7 cellular contexts compared by ENCODE assay signal in the genomic region with DNA sequence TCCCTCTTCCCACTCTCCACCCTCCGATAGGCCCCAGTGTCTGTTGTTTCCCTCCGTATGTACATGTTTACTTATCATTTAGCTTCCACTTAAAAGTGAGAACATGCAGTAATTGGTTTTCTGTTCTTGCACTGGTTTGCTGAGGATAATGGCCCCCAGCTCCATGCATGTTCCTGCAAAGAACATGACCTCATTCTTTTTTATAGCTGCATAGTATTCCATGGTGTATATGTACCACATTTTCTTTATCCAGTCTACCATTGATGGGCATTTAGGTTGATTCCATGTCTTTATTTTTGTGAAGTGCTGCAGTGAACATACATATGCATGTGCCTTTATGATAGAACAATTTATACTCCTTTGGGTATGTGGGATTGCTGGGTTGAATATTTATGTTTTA. TPM values are rescaled to one million over a fixed set of nuclear protein-coding genes. Genes with fewer than 3 reads are reported as not detected.
A peak's percentile ranks its signal among the peaks of the same experiment; 100 is the strongest.
DNase-seq lines count a peak whose midpoint lies in the region; ATAC-seq, FAIRE-seq and TF ChIP-seq lines count a peak whose summit lies in the region.
"Not testable (repeated sequence)": the region's sequence is repeated elsewhere in the genome, so short reads cannot be mapped to it uniquely, and the experiment has no call there.

No MANE protein-coding gene starts in this region.

- not testable (repeated sequence) for H3K27me3 Mint-ChIP-seq in CD4-positive, alpha-beta T cell; activated CD8-positive, alpha-beta memory T cell treated with anti-CD3 and anti-CD28 coated beads, Interleukin-2, amount 10 ng/mL, durations not matched to agents 7 days and 5 days; activated naive CD4-positive, alpha-beta T cell treated with anti-CD3 and anti-CD28 coated beads for 36 hours (ENCODE audit: low read depth); memory B cell; stimulated activated naive CD8-positive, alpha-beta T cell treated with anti-CD3 and anti-CD28 coated beads, Interleukin-15, Interleukin-2, amounts not matched to agents 100 ng/mL and 50 ng/mL, for 24 hours

- not testable (repeated sequence) for H3K27ac ChIP-seq in CD4-positive, alpha-beta T cell (ENCODE audit: low read depth, low read length); K562 (ENCODE audit: extremely low read depth, low read depth, low read length)

- DNase-seq in CD4-positive, alpha-beta T cell; activated CD8-positive, alpha-beta memory T cell treated with anti-CD3 and anti-CD28 coated beads, Interleukin-2, amount 10 ng/mL, durations not matched to agents 7 days and 5 days; activated naive CD4-positive, alpha-beta T cell treated with anti-CD3 and anti-CD28 coated beads for 36 hours; K562 (ENCODE audit: extremely low read depth in 1 of 4, low spot score in 3 of 4); memory B cell (ENCODE audit: low spot score in 2 of 2): not testable (repeated sequence)

- H3K9ac ChIP-seq in K562 (ENCODE audit: insufficient read depth in 1 of 2, low read depth in 2 of 2, low read length in 2 of 2) = not testable (repeated sequence)

- not testable (repeated sequence) for TF ChIP-seq RAD21 in K562 (CRISPR knock-in tag; conservative IDR thresholded peaks at IDR 0.05 in 1 of 2, IDR thresholded peaks at IDR 0.05 in 1 of 2)

- not testable (repeated sequence) for H3K4me3 Mint-ChIP-seq in CD4-positive, alpha-beta T cell; activated CD8-positive, alpha-beta memory T cell treated with anti-CD3 and anti-CD28 coated beads, Interleukin-2, amount 10 ng/mL, durations not matched to agents 7 days and 5 days; activated naive CD4-positive, alpha-beta T cell treated with anti-CD3 and anti-CD28 coated beads for 36 hours; memory B cell; stimulated activated naive CD8-positive, alpha-beta T cell treated with anti-CD3 and anti-CD28 coated beads, Interleukin-15, Interleukin-2, amounts not matched to agents 100 ng/mL and 50 ng/mL, for 24 hours

- not testable (repeated sequence) for H2AFZ ChIP-seq in K562 (ENCODE audit: low read depth, low read length)

- not testable (repeated sequence) for H3K27me3 ChIP-seq in CD4-positive, alpha-beta T cell (ENCODE audit: control insufficient read depth, insufficient read depth, low read length); K562 (ENCODE audit: control insufficient read depth in 2 of 2, insufficient read depth in 2 of 2, low read length in 2 of 2)

- TF ChIP-seq CTCF in CD4-positive, alpha-beta T cell (IDR thresholded peaks at IDR 0.05); K562 (IDR thresholded peaks at IDR 0.05 in 2 of 3, conservative IDR thresholded peaks at IDR 0.05 in 1 of 3; ENCODE audit: insufficient read depth in 2 of 3, low read depth in 1 of 3, low read length in 3 of 3): not testable (repeated sequence)

- not testable (repeated sequence) for H3K4me1 ChIP-seq in K562 (replicated peaks in 1 of 2; ENCODE audit: control insufficient read depth in 2 of 2, insufficient read depth in 2 of 2, low read length in 2 of 2)

- not testable (repeated sequence) for H3K9me1 ChIP-seq in K562 (ENCODE audit: control insufficient read depth, insufficient read depth, low read length)

- not testable (repeated sequence) for H3K9me3 ChIP-seq in CD4-positive, alpha-beta T cell (ENCODE audit: control insufficient read depth, low read length); K562 (replicated peaks; ENCODE audit: control insufficient read depth, insufficient read depth, low read depth, low read length)

- not testable (repeated sequence) for H3K4me3 ChIP-seq in K562

- not testable (repeated sequence) for TF ChIP-seq POLR2A in K562 (conservative IDR thresholded peaks at IDR 0.05)

- CTCF ChIA-PET in CD4-positive, alpha-beta T cell (lab: Charles Lee); K562 (lab: Yijun Ruan, JAX; ENCODE audit: low intra/inter-chr PET ratio): not testable (repeated sequence)
- CTCF ChIA-PET in activated CD8-positive, alpha-beta memory T cell treated with anti-CD3 and anti-CD28 coated beads, Interleukin-2, amount 10 ng/mL, durations not matched to agents 7 days and 5 days (lab: Charles Lee) = interaction anchor here (0.9 to 3.1 kb wide), 3 partner anchors 11 to 33 kb away, joined by 3 to 9 read pairs (median 5); no protein-coding TSS in a partner anchor
- CTCF ChIA-PET in activated naive CD4-positive, alpha-beta T cell treated with anti-CD3 and anti-CD28 coated beads for 36 hours (lab: Charles Lee) = interaction anchor here (0.7 kb wide), 1 partner anchor 35 kb away, joined by 3 read pairs; no protein-coding TSS in a partner anchor

- not testable (repeated sequence) for H3K79me2 ChIP-seq in K562 (ENCODE audit: control insufficient read depth, insufficient read depth, low read length)

- H3K4me1 Mint-ChIP-seq in CD4-positive, alpha-beta T cell (ENCODE audit: low read depth) = peaks cover 19% of the 10 kb centered on the region
- not testable (repeated sequence) for H3K4me1 Mint-ChIP-seq in activated CD8-positive, alpha-beta memory T cell treated with anti-CD3 and anti-CD28 coated beads, Interleukin-2, amount 10 ng/mL, durations not matched to agents 7 days and 5 days; memory B cell
- H3K4me1 Mint-ChIP-seq in activated naive CD4-positive, alpha-beta T cell treated with anti-CD3 and anti-CD28 coated beads for 36 hours (ENCODE audit: low read depth) = peaks cover 10% of the 10 kb centered on the region
- peaks cover 11% of the 10 kb centered on the region for H3K4me1 Mint-ChIP-seq in stimulated activated naive CD8-positive, alpha-beta T cell treated with anti-CD3 and anti-CD28 coated beads, Interleukin-15, Interleukin-2, amounts not matched to agents 100 ng/mL and 50 ng/mL, for 24 hours (ENCODE audit: low read depth)

- POLR2A ChIA-PET in CD4-positive, alpha-beta T cell (lab: Charles Lee) = interaction anchor here (0.8 kb wide), 1 partner anchor 189 kb away, joined by 3 read pairs; no protein-coding TSS in a partner anchor
- POLR2A ChIA-PET in K562 (lab: Yijun Ruan, JAX) = not testable (repeated sequence)

- not testable (repeated sequence) for BruUV-seq in K562 (replicated peaks; lab: Mats Ljungman, UMichigan)

- H3K27ac Mint-ChIP-seq in CD4-positive, alpha-beta T cell = peak overlapping the region; percentile 38
- peak overlapping the region; percentile 47 for H3K27ac Mint-ChIP-seq in activated CD8-positive, alpha-beta memory T cell treated with anti-CD3 and anti-CD28 coated beads, Interleukin-2, amount 10 ng/mL, durations not matched to agents 7 days and 5 days
- peak overlapping the region; percentile 25 for H3K27ac Mint-ChIP-seq in activated naive CD4-positive, alpha-beta T cell treated with anti-CD3 and anti-CD28 coated beads for 36 hours
- peak overlapping the region; percentile 45 for H3K27ac Mint-ChIP-seq in memory B cell
- peak overlapping the region; percentile 74 for H3K27ac Mint-ChIP-seq in stimulated activated naive CD8-positive, alpha-beta T cell treated with anti-CD3 and anti-CD28 coated beads, Interleukin-15, Interleukin-2, amounts not matched to agents 100 ng/mL and 50 ng/mL, for 24 hours

- H4K20me1 ChIP-seq in K562 (replicated peaks; ENCODE audit: control insufficient read depth, insufficient read depth, low read length) = not testable (repeated sequence)

- peaks cover 33% of the 10 kb centered on the region for H3K36me3 Mint-ChIP-seq in CD4-positive, alpha-beta T cell (ENCODE audit: low read depth)
- H3K36me3 Mint-ChIP-seq in activated CD8-positive, alpha-beta memory T cell treated with anti-CD3 and anti-CD28 coated beads, Interleukin-2, amount 10 ng/mL, durations not matched to agents 7 days and 5 days = peaks cover 48% of the 10 kb centered on the region
- H3K36me3 Mint-ChIP-seq in activated naive CD4-positive, alpha-beta T cell treated with anti-CD3 and anti-CD28 coated beads for 36 hours (ENCODE audit: low read depth) = peaks cover 43% of the 10 kb centered on the region
- peaks cover 27% of the 10 kb centered on the region for H3K36me3 Mint-ChIP-seq in memory B cell
- H3K36me3 Mint-ChIP-seq in stimulated activated naive CD8-positive, alpha-beta T cell treated with anti-CD3 and anti-CD28 coated beads, Interleukin-15, Interleukin-2, amounts not matched to agents 100 ng/mL and 50 ng/mL, for 24 hours (ENCODE audit: low read depth) = peaks cover 41% of the 10 kb centered on the region

- H3K36me3 ChIP-seq in K562 (ENCODE audit: control insufficient read depth, insufficient read depth, low read length) = peaks cover 90% of the 10 kb centered on the region

- in situ Hi-C loops in K562 (cut with MboI) = not testable (repeated sequence)

- H3K9me3 Mint-ChIP-seq in CD4-positive, alpha-beta T cell; activated CD8-positive, alpha-beta memory T cell treated with anti-CD3 and anti-CD28 coated beads, Interleukin-2, amount 10 ng/mL, durations not matched to agents 7 days and 5 days (ENCODE audit: low read depth); activated naive CD4-positive, alpha-beta T cell treated with anti-CD3 and anti-CD28 coated beads for 36 hours; memory B cell; stimulated activated naive CD8-positive, alpha-beta T cell treated with anti-CD3 and anti-CD28 coated beads, Interleukin-15, Interleukin-2, amounts not matched to agents 100 ng/mL and 50 ng/mL, for 24 hours: not testable (repeated sequence)

- intact Hi-C loops in CD4-positive, alpha-beta T cell (cut with DNase I, micrococcal nuclease) = loop anchor here in 1 of 2 experiments (10.0 kb wide), 1 partner anchor 51 kb away; a partner anchor contains a TSS
- intact Hi-C loops in activated naive CD4-positive, alpha-beta T cell treated with anti-CD3 and anti-CD28 coated beads for 36 hours (cut with micrococcal nuclease) = loop anchor here (2.0 kb wide), 2 partner anchors 13 to 15 kb away; no protein-coding TSS in a partner anchor
- intact Hi-C loops in K562 (cut with micrococcal nuclease) = not testable (repeated sequence)

- not testable (repeated sequence) for TF ChIP-seq EP300 in K562 (IDR thresholded peaks at IDR 0.05; ENCODE audit: low read length)

- not testable (repeated sequence) for FAIRE-seq in K562 (lab: Jason Lieb, UNC)

- not testable (repeated sequence) for H3K4me2 ChIP-seq in K562 (ENCODE audit: insufficient read depth, low read length)

- 100% methylated on average over 2 of the region's 2 CpGs for WGBS in K562 (ENCODE audit: insufficient coverage, low coverage, missing lambda C conversion rate)

- ATAC-seq in CD4-positive, alpha-beta T cell (ENCODE audit: poor library complexity); SK-N-SH treated with all-trans-retinoic acid at 6 μM for 48 hours; activated CD8-positive, alpha-beta memory T cell treated with anti-CD3 and anti-CD28 coated beads, Interleukin-2, amount 10 ng/mL, durations not matched to agents 7 days and 5 days; K562; memory B cell (ENCODE audit: low read depth): not testable (repeated sequence)

RNA-seq across cellular contexts. Expression of a gene that starts 55.9 kb away (rescaled TPM):
- total RNA-seq in CD4-positive, alpha-beta T cell = 100 to 1,000 TPM; 118 to 123 TPM
- 100 to 1,000 TPM; 511 to 626 TPM for total RNA-seq in activated CD8-positive, alpha-beta memory T cell treated with anti-CD3 and anti-CD28 coated beads, Interleukin-2, amount 10 ng/mL, durations not matched to agents 7 days and 5 days
- total RNA-seq in activated naive CD4-positive, alpha-beta T cell treated with anti-CD3 and anti-CD28 coated beads for 36 hours = 100 to 1,000 TPM; 516 to 536 TPM
- total RNA-seq in K562 (2011; cell fraction: chromatin; rRNA removed; ENCODE audit: low replicate concordance) = 59.8 and 145 TPM in 2 replicates
- total RNA-seq in K562 (2011; cell fraction: nucleolus; rRNA removed) = 44.6 and 49.2 TPM in 2 replicates
- total RNA-seq in K562 (2011; cell fraction: nucleoplasm; rRNA removed) = 65.8 and 108 TPM in 2 replicates
- total RNA-seq in K562 (2014; rRNA removed) = 142 and 192 TPM in 2 replicates
- total RNA-seq in K562 (2014; rRNA removed; fragmentation: Illumina TruSeq; extraction: Trizol) = 273 and 317 TPM in 2 replicates
- 263 and 277 TPM in 2 replicates for total RNA-seq in K562 (2015; rRNA removed; fragmentation: Illumina TruSeq; extraction: Trizol)
- 307 and 310 TPM in 2 replicates for total RNA-seq in K562 (2021)
- 246 and 354 TPM in 2 replicates for polyA plus RNA-seq in K562 (2011; rRNA removed)
- polyA plus RNA-seq in K562 (2011; cell fraction: cytosol; rRNA removed) = 68.8 and 143 TPM in 2 replicates
- 48.3 and 83.7 TPM in 2 replicates for polyA plus RNA-seq in K562 (2011; cell fraction: nucleus; rRNA removed)
- 219 and 220 TPM in 2 replicates for polyA plus RNA-seq in K562 (2012)
- polyA plus RNA-seq in K562 (2014; fragmentation: Illumina TruSeq; extraction: Trizol) = 236 and 249 TPM in 2 replicates
- polyA plus RNA-seq in K562 (2014; fragmentation: Nextera tagmentation; extraction: Ambion mirVana) = 10 to 100 TPM; 49.0 to 65.1 TPM
- 205 and 213 TPM in 2 replicates for polyA plus RNA-seq in K562 (2014; rRNA removed)
- 455 and 468 TPM in 2 replicates for polyA minus RNA-seq in K562 (2011; rRNA and poly(A)+ RNA removed)
- 213 and 229 TPM in 2 replicates for polyA minus RNA-seq in K562 (2011; cell fraction: cytosol; rRNA and poly(A)+ RNA removed)
- 50.5 and 86.9 TPM in 2 replicates for polyA minus RNA-seq in K562 (2011; cell fraction: nucleus; rRNA and poly(A)+ RNA removed)
